Comparison of ENCODE assay signal across 8 cellular contexts in the genomic region with DNA sequence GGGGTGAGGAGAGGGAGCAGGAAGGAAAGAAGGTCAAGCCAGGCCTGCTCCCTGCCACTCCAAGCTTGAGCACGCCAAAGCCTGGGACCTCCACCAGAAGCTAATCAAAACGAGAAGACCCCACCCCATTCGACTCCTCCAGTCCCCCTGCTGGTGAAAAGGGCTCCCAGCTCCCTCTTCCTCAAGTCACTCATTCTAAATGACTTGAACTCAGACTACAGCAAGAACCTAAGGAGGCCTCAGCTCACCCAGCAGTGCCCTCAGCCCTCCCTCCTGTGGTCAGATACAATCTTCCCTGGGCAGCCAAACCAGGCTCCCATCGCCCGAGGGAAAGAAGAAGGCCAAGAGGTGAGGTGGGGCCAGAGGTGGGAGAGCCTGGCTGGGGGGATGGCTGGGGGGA. TPM values are rescaled to one million over a fixed set of nuclear protein-coding genes. Genes with fewer than 3 reads are reported as not detected.
A peak's percentile ranks its signal among the peaks of the same experiment; 100 is the strongest.
DNase-seq lines count a peak whose midpoint lies in the region; TF ChIP-seq lines count a peak whose summit lies in the region.

No MANE protein-coding gene starts in this region.

- no peak overlapping the region for H3K9ac ChIP-seq in smooth muscle cell (ENCODE audit: low read depth)

- H3K4me2 ChIP-seq in smooth muscle cell: no peak overlapping the region

- peaks cover 69% of the 10 kb centered on the region for H3K4me1 Mint-ChIP-seq in T-helper 2 cell treated with Interferon-gamma antibody and Interleukin-4, amounts not matched to agents 5 μg/mL and 100 μg/mL, for 36 hours (ENCODE audit: low read depth)

- H3K4me3 ChIP-seq in GM12875 (ENCODE audit: low read depth, low read length) (no peak overlapping the region), esophagus squamous epithelium (no peak overlapping the region), smooth muscle cell (no peak overlapping the region), HAP-1 (no peak overlapping the region)

- DNase-seq in T-helper 2 cell treated with Interferon-gamma antibody and Interleukin-4, amounts not matched to agents 5 μg/mL and 100 μg/mL, for 36 hours (ENCODE audit: low spot score): no peak
- no peak for DNase-seq in esophagus squamous epithelium (lab: John Stamatoyannopoulos, UW)
- no peak for DNase-seq in smooth muscle cell (lab: John Stamatoyannopoulos, UW; ENCODE audit: unreplicated experiment)
- no peak for DNase-seq in HAP-1 (ENCODE audit: low spot score in 2 of 2)
- no peak for DNase-seq in iPS-NIHi7 (ENCODE audit: extremely low spot score)
- DNase-seq in ecto neural progenitor cell (ENCODE audit: low spot score): no peak
- no peak for DNase-seq in NCI-H1417 (lab: John Stamatoyannopoulos, UW)

- no peaks in the 10 kb centered on the region for H3K9me3 Mint-ChIP-seq in T-helper 2 cell treated with Interferon-gamma antibody and Interleukin-4, amounts not matched to agents 5 μg/mL and 100 μg/mL, for 36 hours

- peak overlapping the region; percentile 28 for H3K4me3 Mint-ChIP-seq in T-helper 2 cell treated with Interferon-gamma antibody and Interleukin-4, amounts not matched to agents 5 μg/mL and 100 μg/mL, for 36 hours

- peaks cover 95% of the 10 kb centered on the region for H4K20me1 ChIP-seq in smooth muscle cell (ENCODE audit: low read depth)

- WGBS in esophagus squamous epithelium, 2 donors: 31 to 42% methylated on average over 4 of the region's 5 CpGs
- WGBS in smooth muscle cell (ENCODE audit: low lambda C conversion rate): 56% methylated on average over 5 of the region's 5 CpGs

- peak; percentile 28 for TF ChIP-seq CTCF in GM12875 (IDR thresholded peaks at IDR 0.05; ENCODE audit: borderline replicate concordance, insufficient read depth, low read depth, low read length)
- no peak for TF ChIP-seq CTCF in esophagus squamous epithelium (IDR thresholded peaks at IDR 0.05)
- TF ChIP-seq CTCF in smooth muscle cell (IDR thresholded peaks at IDR 0.05; ENCODE audit: borderline replicate concordance, insufficient read depth, poor library complexity, severe bottlenecking): peak; percentile 22

- no peak for TF ChIP-seq POLR2A in esophagus squamous epithelium (IDR thresholded peaks at IDR 0.05)

- H3K27me3 Mint-ChIP-seq in T-helper 2 cell treated with Interferon-gamma antibody and Interleukin-4, amounts not matched to agents 5 μg/mL and 100 μg/mL, for 36 hours (ENCODE audit: low read depth): no peaks in the 10 kb centered on the region

- H3K36me3 ChIP-seq in esophagus squamous epithelium (peaks cover 3 to 45% (median 12%) of the 10 kb centered on the region in 3 donors), smooth muscle cell (ENCODE audit: low read depth) (no peaks in the 10 kb centered on the region), HAP-1 (replicated peaks) (no peaks in the 10 kb centered on the region)

- peak overlapping the region; percentile 85 for H3K27ac Mint-ChIP-seq in T-helper 2 cell treated with Interferon-gamma antibody and Interleukin-4, amounts not matched to agents 5 μg/mL and 100 μg/mL, for 36 hours

- no peaks in the 10 kb centered on the region for H3K9me3 ChIP-seq in esophagus squamous epithelium
- H3K9me3 ChIP-seq in smooth muscle cell (replicated peaks; ENCODE audit: low read depth): no peaks in the 10 kb centered on the region
- no peaks in the 10 kb centered on the region for H3K9me3 ChIP-seq in HAP-1

- intact Hi-C loops in esophagus squamous epithelium (cut with DNase I): no loop called here

- H3K27me3 ChIP-seq in esophagus squamous epithelium (no peaks in the 10 kb centered on the region), smooth muscle cell (ENCODE audit: low read depth) (no peaks in the 10 kb centered on the region), HAP-1 (ENCODE audit: low read depth) (no peaks in the 10 kb centered on the region)

- no peak overlapping the region for H2AFZ ChIP-seq in smooth muscle cell (ENCODE audit: low read depth)

- in situ Hi-C loops in HAP-1 (cut with MboI; ENCODE audit: low sequenced_read_pairs): no loop called here

- H3K27ac ChIP-seq in esophagus squamous epithelium: peak overlapping the region; percentile 39 to 99 (median 70)
- no peak overlapping the region for H3K27ac ChIP-seq in smooth muscle cell (ENCODE audit: low read depth)

- H3K79me2 ChIP-seq in smooth muscle cell (ENCODE audit: low read depth): peaks cover 73% of the 10 kb centered on the region

- peaks cover 52% of the 10 kb centered on the region for H3K36me3 Mint-ChIP-seq in T-helper 2 cell treated with Interferon-gamma antibody and Interleukin-4, amounts not matched to agents 5 μg/mL and 100 μg/mL, for 36 hours (ENCODE audit: low read depth)

- H3K4me1 ChIP-seq in esophagus squamous epithelium: peaks cover 64 to 94% (median 83%) of the 10 kb centered on the region in 3 donors
- no peaks in the 10 kb centered on the region for H3K4me1 ChIP-seq in smooth muscle cell (ENCODE audit: low read depth)
- no peaks in the 10 kb centered on the region for H3K4me1 ChIP-seq in HAP-1

- no peaks in the 10 kb centered on the region for H3F3A ChIP-seq in smooth muscle cell (ENCODE audit: low read depth)

RNA-seq across cellular contexts. Expression of a gene that starts 17.4 kb away (rescaled TPM):
- 10 to 100 TPM; 19.8 to 37.2 (median 24.0) TPM for total RNA-seq in esophagus squamous epithelium
- 19.3 and 24.1 TPM in 2 replicates for total RNA-seq in smooth muscle cell
- 32.4 and 47.0 TPM in 2 replicates for polyA plus RNA-seq in smooth muscle cell

RNA-seq across cellular contexts. Expression of a gene that starts 29.3 kb away (rescaled TPM):
- total RNA-seq in esophagus squamous epithelium (10 to 100 TPM; 18.9 to 35.4 (median 25.4) TPM), smooth muscle cell (2.4 and 11.4 TPM in 2 replicates)
- 6.2 and 8.6 TPM in 2 replicates for polyA plus RNA-seq in smooth muscle cell

RNA-seq across cellular contexts. Expression of a gene that starts 43.6 kb away (rescaled TPM):
- total RNA-seq in esophagus squamous epithelium (10 to 100 TPM; 12.9 to 39.3 (median 22.5) TPM), smooth muscle cell (4.0 and 5.6 TPM in 2 replicates)
- 1.9 and 3.6 TPM in 2 replicates for polyA plus RNA-seq in smooth muscle cell

Comparison
In these comparisons a context has a peak if more than half of its experiments do, and no peak if none do; other contexts are left out.
1. CTCF ChIP-seq: peak in GM12875 (single experiment) and smooth muscle cell (single experiment); none in esophagus squamous epithelium (0 of 6).